ENCODE assay signal across 20 cellular contexts in genomic region chr10:53315709-53316108, GRCh38.
A peak's percentile ranks its signal among the peaks of the same experiment; 100 is the strongest.
DNase-seq lines count a peak whose midpoint lies in the region; ATAC-seq, FAIRE-seq and TF ChIP-seq lines count a peak whose summit lies in the region.
"Had no signal": no experiment of that assay in that cellular context is flagged by ENCODE, and none has a peak within 500 bp of the region (broad histone marks: within the 10 kb centered on the region; RNA-seq: fewer than 3 reads in every experiment).

No MANE protein-coding gene starts in this region.

- no peak overlapping the region for H3K23ac ChIP-seq in H9 (ENCODE audit: insufficient read length, low read depth, low read length)

- in situ Hi-C loops in GM13976 (cut with MboI; ENCODE audit: low sequenced_read_pairs, unreplicated experiment), result no loop called here

- H3K27me3 ChIP-seq in H9 (ENCODE audit: insufficient read depth, low read length), result no peaks in the 10 kb centered on the region
- H3K27me3 ChIP-seq in RWPE2 (ENCODE audit: insufficient read depth, poor library complexity, severe bottlenecking), result no peaks in the 10 kb centered on the region
- no peaks in the 10 kb centered on the region for H3K27me3 ChIP-seq in endothelial cell of umbilical vein (ENCODE audit: control insufficient read depth in 2 of 2, insufficient read depth in 2 of 2, low read length in 2 of 2)
- H3K27me3 ChIP-seq: heart left ventricle had no signal

- H3K4ac ChIP-seq in H9 (ENCODE audit: low read depth, low read length), result no peak overlapping the region

- H3K9me3 ChIP-seq in H9 (ENCODE audit: control insufficient read depth, low read depth, low read length), result no peaks in the 10 kb centered on the region
- H3K9me3 ChIP-seq in RWPE2 (ENCODE audit: severe bottlenecking), result no peaks in the 10 kb centered on the region
- H3K9me3 ChIP-seq in endothelial cell of umbilical vein (replicated peaks; ENCODE audit: control insufficient read depth, insufficient read depth, low read length), result no peaks in the 10 kb centered on the region
- H3K9me3 ChIP-seq: heart left ventricle, mucosa of descending colon had no signal

- peaks cover 0 to 8% (median 2%) of the 10 kb centered on the region in 3 experiments; a peak in 3 of 7 replicates for H3K36me3 Mint-ChIP-seq in H9 (ENCODE audit: insufficient read depth in 1 of 3, low read depth in 3 of 3)
- H3K36me3 Mint-ChIP-seq in nephron (ENCODE audit: low read depth), result no peaks in the 10 kb centered on the region
- H3K36me3 Mint-ChIP-seq: activated naive CD8-positive, alpha-beta T cell treated with anti-CD3 and anti-CD28 coated beads for 36 hours had no signal

- TF ChIP-seq POLR2A in endothelial cell of umbilical vein (IDR thresholded peaks at IDR 0.05; ENCODE audit: low read depth, low read length), result no peak

- H3K27me3 Mint-ChIP-seq in H9 (ENCODE audit: low read depth) (no peaks in the 10 kb centered on the region), nephron (ENCODE audit: low read depth) (peaks cover 3% of the 10 kb centered on the region)
- H3K27me3 Mint-ChIP-seq: activated naive CD8-positive, alpha-beta T cell treated with anti-CD3 and anti-CD28 coated beads for 36 hours; stimulated activated naive CD8-positive, alpha-beta T cell treated with anti-CD3 and anti-CD28 coated beads, Interleukin-15, Interleukin-2, amounts not matched to agents 100 ng/mL and 50 ng/mL, for 24 hours had no signal

- H3K27ac Mint-ChIP-seq in H9, result no peak overlapping the region
- H3K27ac Mint-ChIP-seq in nephron, result no peak overlapping the region
- H3K27ac Mint-ChIP-seq: activated naive CD8-positive, alpha-beta T cell treated with anti-CD3 and anti-CD28 coated beads for 36 hours; stimulated activated naive CD8-positive, alpha-beta T cell treated with anti-CD3 and anti-CD28 coated beads, Interleukin-15, Interleukin-2, amounts not matched to agents 100 ng/mL and 50 ng/mL, for 24 hours had no signal

- H3K9ac ChIP-seq in H9 (ENCODE audit: extremely low read depth, insufficient read length, low read length) (no peak overlapping the region), endothelial cell of umbilical vein (replicated peaks; ENCODE audit: extremely low read depth, insufficient read depth, low read length) (no peak overlapping the region)

- peak; percentile 4 for FAIRE-seq in endothelial cell of umbilical vein (lab: Jason Lieb, UNC)
- FAIRE-seq: endometrium, kidney had no signal

- no peak overlapping the region for H4K91ac ChIP-seq in H9 (ENCODE audit: insufficient read length, low read depth, low read length)

- no peak overlapping the region for H2BK15ac ChIP-seq in H9 (ENCODE audit: low read depth, low read length)

- H2BK20ac ChIP-seq in H9 (ENCODE audit: low read depth, low read length, poor library complexity, severe bottlenecking), result no peak overlapping the region

- H2AFZ ChIP-seq in H9 (ENCODE audit: low read length) (no peak overlapping the region), endothelial cell of umbilical vein (ENCODE audit: low read depth, low read length) (no peak overlapping the region)

- no peaks in the 10 kb centered on the region for H3K9me1 ChIP-seq in endothelial cell of umbilical vein (replicated peaks; ENCODE audit: control insufficient read depth, extremely low read depth, insufficient read depth, low read length)

- H3K4me2 ChIP-seq in H9 (ENCODE audit: insufficient read depth, insufficient read length, low read length) (no peak overlapping the region), endothelial cell of umbilical vein (ENCODE audit: insufficient read depth, low read length) (no peak overlapping the region)

- H2BK120ac ChIP-seq in H9 (ENCODE audit: low read depth, low read length, poor library complexity, severe bottlenecking), result no peak overlapping the region

- H4K8ac ChIP-seq in H9 (replicated peaks; ENCODE audit: insufficient read length, low read depth, low read length), result no peak overlapping the region

- CTCF ChIA-PET in endothelial cell of umbilical vein (lab: Charles Lee), result interaction anchor here (1.0 to 2.9 kb wide), 22 partner anchors 10 to 1948 kb away, joined by 3 to 30 read pairs (median 6); no protein-coding TSS in a partner anchor

- H2BK5ac ChIP-seq in H9 (ENCODE audit: insufficient read length, low read length), result no peak overlapping the region

- H3K27ac ChIP-seq in H9 (ENCODE audit: insufficient read length, low read depth, low read length), result no peak overlapping the region
- H3K27ac ChIP-seq in RWPE2 (ENCODE audit: poor library complexity, severe bottlenecking), result no peak overlapping the region
- no peak overlapping the region for H3K27ac ChIP-seq in endothelial cell of umbilical vein (ENCODE audit: insufficient read depth, low read depth, low read length)
- H3K27ac ChIP-seq: heart left ventricle, SK-N-MC had no signal

- POLR2A ChIA-PET in endothelial cell of umbilical vein (lab: Charles Lee), result no interaction called here

- no peak overlapping the region for H2BK12ac ChIP-seq in H9 (ENCODE audit: insufficient read length, low read depth, low read length)

- TF ChIP-seq CTCF in H9 (conservative IDR thresholded peaks at IDR 0.05), result peak; percentile 50; the same call in 2 of the 3 replicates
- TF ChIP-seq CTCF in RWPE2 (IDR thresholded peaks at IDR 0.05; ENCODE audit: poor library complexity, severe bottlenecking), result peak; percentile 54
- TF ChIP-seq CTCF in endothelial cell of umbilical vein (IDR thresholded peaks at IDR 0.05; ENCODE audit: extremely low read depth in 1 of 2, insufficient read depth in 1 of 2, low read depth in 1 of 2, low read length in 2 of 2), result no peak
- peak in 2 of 3 experiments; percentile 17 to 24 for TF ChIP-seq CTCF in nephron (IDR thresholded peaks at IDR 0.05; ENCODE audit: unreplicated experiment in 3 of 3)
- TF ChIP-seq CTCF in GM13976 (IDR thresholded peaks at IDR 0.05; ENCODE audit: borderline replicate concordance, control extremely low read depth, extremely low read depth, insufficient read depth, missing control alignments), result no peak

- H3K36me3 ChIP-seq in RWPE2 (ENCODE audit: low read depth) (no peaks in the 10 kb centered on the region), endothelial cell of umbilical vein (ENCODE audit: control insufficient read depth in 2 of 2, extremely low read depth in 1 of 2, insufficient read depth in 2 of 2, low read length in 2 of 2) (no peaks in the 10 kb centered on the region)
- H3K36me3 ChIP-seq: heart left ventricle had no signal

- H4K20me1 ChIP-seq in H9 (ENCODE audit: control insufficient read depth, insufficient read depth, insufficient read length) (no peaks in the 10 kb centered on the region), endothelial cell of umbilical vein (replicated peaks; ENCODE audit: control insufficient read depth, extremely low read depth, insufficient read depth, low read length) (no peaks in the 10 kb centered on the region)

- H3K18ac ChIP-seq in H9 (ENCODE audit: insufficient read length, low read depth, low read length), result no peak overlapping the region

- no peak overlapping the region for H3K14ac ChIP-seq in H9 (ENCODE audit: insufficient read depth, low read length)

- no peak overlapping the region for H3K4me3 Mint-ChIP-seq in H9
- no peak overlapping the region for H3K4me3 Mint-ChIP-seq in nephron
- H3K4me3 Mint-ChIP-seq: activated naive CD8-positive, alpha-beta T cell treated with anti-CD3 and anti-CD28 coated beads for 36 hours; stimulated activated naive CD8-positive, alpha-beta T cell treated with anti-CD3 and anti-CD28 coated beads, Interleukin-15, Interleukin-2, amounts not matched to agents 100 ng/mL and 50 ng/mL, for 24 hours had no signal

- H2AK5ac ChIP-seq in H9 (ENCODE audit: insufficient read length, low read length), result no peak overlapping the region

- H3K4me1 Mint-ChIP-seq in H9 (peaks cover 21 to 33% of the 10 kb centered on the region in 2 experiments), nephron (peaks cover 7% of the 10 kb centered on the region)
- H3K4me1 Mint-ChIP-seq: activated naive CD8-positive, alpha-beta T cell treated with anti-CD3 and anti-CD28 coated beads for 36 hours had no signal

- no peak for DNase-seq in H9
- no peak for DNase-seq in RWPE2 (ENCODE audit: low spot score)
- DNase-seq in endothelial cell of umbilical vein (ENCODE audit: low read depth, low spot score), result peak; percentile 57
- no peak for DNase-seq in GM13976 (ENCODE audit: low spot score)
- DNase-seq in NCI-H345 (lab: John Stamatoyannopoulos, UW), result no peak
- DNase-seq: activated CD4-positive, alpha-beta T cell treated with anti-CD3 and anti-CD28 coated beads, Interleukin-2, amount 50 U/mL, for 1 hour; activated naive CD8-positive, alpha-beta T cell treated with anti-CD3 and anti-CD28 coated beads for 36 hours; activated T-cell treated with anti-CD3 and anti-CD28 coated beads, Interleukin-2, amount 50 U/mL, for 1 hour; heart left ventricle; KG1; kidney; mucosa of descending colon; NCI-H1436; stimulated activated CD4-positive, alpha-beta T cell treated with anti-CD3 and anti-CD28 coated beads, Interleukin-12 subunit alpha, Interleukin-12 subunit beta, amount 100 ng/mL, for 4 hours had no signal

- H3K79me2 ChIP-seq in H9 (ENCODE audit: insufficient read depth, low read length), result no peaks in the 10 kb centered on the region
- H3K79me2 ChIP-seq in endothelial cell of umbilical vein (ENCODE audit: control insufficient read depth, insufficient read depth, low read length), result no peaks in the 10 kb centered on the region

- no peak overlapping the region for H3T11ph ChIP-seq in H9 (ENCODE audit: low read length)

- H3K23me2 ChIP-seq in H9 (ENCODE audit: insufficient read length, low read depth, low read length, poor library complexity, severe bottlenecking), result no peaks in the 10 kb centered on the region

- no peak overlapping the region for H4K5ac ChIP-seq in H9 (ENCODE audit: insufficient read length, low read depth, low read length)

- no peak overlapping the region for H3K56ac ChIP-seq in H9 (ENCODE audit: insufficient read length, low read depth, low read length)

- intact Hi-C loops in endothelial cell of umbilical vein (cut with micrococcal nuclease), result loop anchor here (2.0 to 10.0 kb wide), 4 partner anchors 259 to 1087 kb away; no protein-coding TSS in a partner anchor

- no peaks in the 10 kb centered on the region for H3K79me1 ChIP-seq in H9 (ENCODE audit: insufficient read depth, low read depth, low read length, poor library complexity, severe bottlenecking)

- no TSS peak for BruUV-seq in endothelial cell of umbilical vein (replicated peaks; lab: Mats Ljungman, UMichigan)

- no peaks in the 10 kb centered on the region; a peak in 1 of 5 replicates for H3K9me3 Mint-ChIP-seq in H9
- H3K9me3 Mint-ChIP-seq in nephron, result no peaks in the 10 kb centered on the region
- H3K9me3 Mint-ChIP-seq: stimulated activated naive CD8-positive, alpha-beta T cell treated with anti-CD3 and anti-CD28 coated beads, Interleukin-15, Interleukin-2, amounts not matched to agents 100 ng/mL and 50 ng/mL, for 24 hours had no signal

- H3K4me1 ChIP-seq in H9 (ENCODE audit: insufficient read depth, low read length), result no peaks in the 10 kb centered on the region
- H3K4me1 ChIP-seq in RWPE2 (ENCODE audit: insufficient read depth, poor library complexity, severe bottlenecking), result peaks cover 20% of the 10 kb centered on the region
- H3K4me1 ChIP-seq in endothelial cell of umbilical vein (ENCODE audit: control insufficient read depth, extremely low read depth, insufficient read depth, low read length), result no peaks in the 10 kb centered on the region
- H3K4me1 ChIP-seq: heart left ventricle had no signal

- H3K4me3 ChIP-seq in RWPE2 (ENCODE audit: severe bottlenecking) (no peak overlapping the region), endothelial cell of umbilical vein (replicated peaks in 1 of 3; ENCODE audit: insufficient read depth in 1 of 3, low read depth in 1 of 3, low read length in 3 of 3) (no peak overlapping the region)
- H3K4me3 ChIP-seq: heart left ventricle, mucosa of descending colon, SK-N-MC had no signal

- dilution Hi-C loops in endothelial cell of umbilical vein (cut with MboI; ENCODE audit: extremely low pct_ligation_motif_present, low sequenced_read_pairs), result no loop called here

- ATAC-seq in RWPE2 (ENCODE audit: low read depth) (no peak; the same call in 2 of the 3 replicates), HG03342 (IDR thresholded peaks at IDR 0.05; ENCODE audit: unreplicated experiment) (no peak), GM18511 (IDR thresholded peaks at IDR 0.05; ENCODE audit: unreplicated experiment) (no peak)
- ATAC-seq: heart left ventricle, mucosa of descending colon had no signal

Comparison
In these comparisons a context has a peak if more than half of its experiments do, and no peak if none do; other contexts are left out.
1. CTCF ChIP-seq: peak in H9 (single experiment), RWPE2 (single experiment) and nephron (2 of 3); none in endothelial cell of umbilical vein (0 of 2) and GM13976 (single experiment).